ENCODE assay signal across 16 cellular contexts in the genomic region with DNA sequence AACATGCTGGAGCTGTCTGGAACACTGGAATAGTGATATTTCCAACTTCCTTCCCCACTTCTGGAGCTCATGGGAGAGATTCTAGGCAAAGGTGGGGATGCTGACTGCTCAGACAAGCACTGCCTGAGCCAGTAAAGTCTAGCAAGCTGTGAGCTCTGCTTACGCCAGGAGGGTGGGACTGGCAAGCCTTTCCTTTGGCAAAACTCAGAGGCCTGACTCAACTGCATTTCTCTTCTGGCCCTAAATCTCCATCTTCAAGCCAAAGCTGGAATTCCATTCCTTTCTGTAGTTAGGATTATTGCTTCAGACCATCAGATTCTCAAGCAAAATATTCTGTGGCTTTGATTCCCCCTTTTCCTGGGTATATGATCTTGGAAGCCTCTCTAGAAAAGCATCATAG. TPM values are rescaled to one million over a fixed set of nuclear protein-coding genes. Genes with fewer than 3 reads are reported as not detected.
DNase-seq lines count a peak whose midpoint lies in the region; ATAC-seq and TF ChIP-seq lines count a peak whose summit lies in the region.
"Had no signal": no experiment of that assay in that cellular context is flagged by ENCODE, and none has a peak within 500 bp of the region (broad histone marks: within the 10 kb centered on the region; RNA-seq: fewer than 3 reads in every experiment).

No MANE protein-coding gene starts in this region.

- H3K36me3 Mint-ChIP-seq in effector memory CD8-positive, alpha-beta T cell (ENCODE audit: insufficient read depth) = no peaks in the 10 kb centered on the region
- no peaks in the 10 kb centered on the region for H3K36me3 Mint-ChIP-seq in Calu3 (ENCODE audit: insufficient read depth, unreplicated experiment)
- H3K36me3 Mint-ChIP-seq: natural killer cell treated with Interleukin-12 subunit alpha and Interleukin-12 subunit beta and Interleukin-15 and Interleukin-18, amount 100 ng/mL, for 72 hours; type B pancreatic cell had no signal

- H3K4me1 Mint-ChIP-seq in effector memory CD8-positive, alpha-beta T cell (ENCODE audit: low read depth in 2 of 2) = no peaks in the 10 kb centered on the region
- no peaks in the 10 kb centered on the region for H3K4me1 Mint-ChIP-seq in Calu3 (ENCODE audit: low read depth, unreplicated experiment)

- H3K27me3 Mint-ChIP-seq in effector memory CD8-positive, alpha-beta T cell = peaks cover 19 to 42% of the 10 kb centered on the region in 2 donors
- peaks cover 28% of the 10 kb centered on the region for H3K27me3 Mint-ChIP-seq in Calu3 (ENCODE audit: unreplicated experiment)

- H3K9me3 ChIP-seq in lung (ENCODE audit: control insufficient read depth in 2 of 2, insufficient read depth in 1 of 2, low read length in 1 of 2) = no peaks in the 10 kb centered on the region
- H3K9me3 ChIP-seq in thoracic aorta = no peaks in the 10 kb centered on the region
- H3K9me3 ChIP-seq: BLaER1 had no signal

- BruUV-seq in Calu3 (replicated peaks; lab: Mats Ljungman, UMichigan) = no TSS peak

- DNase-seq in HL-60 (ENCODE audit: low read depth in 1 of 2, low spot score in 1 of 2) (no peak), fibroblast of gingiva (ENCODE audit: low read depth) (peak; percentile 79), lung (ENCODE audit: low spot score) (no peak), thoracic aorta (ENCODE audit: low spot score) (peak; percentile 17), RKO (ENCODE audit: low spot score) (no peak), NCI-H69 (lab: John Stamatoyannopoulos, UW) (no peak), Calu3 (no peak)
- DNase-seq in effector memory CD8-positive, alpha-beta T cell = no peak
- DNase-seq: activated B cell treated with CpG ODN at 0.5 μM for 24 hours; activated naive CD4-positive, alpha-beta T cell treated with Interleukin-2 at 50 U/mL for 16 hours; NCI-H1048; NCI-H774; retina had no signal

- H3K4me3 Mint-ChIP-seq in effector memory CD8-positive, alpha-beta T cell = no peak overlapping the region
- no peak overlapping the region for H3K4me3 Mint-ChIP-seq in Calu3 (ENCODE audit: low read depth, unreplicated experiment)
- H3K4me3 Mint-ChIP-seq: activated B cell treated with CpG ODN at 0.5 μM for 24 hours; natural killer cell treated with Interleukin-12 subunit alpha and Interleukin-12 subunit beta and Interleukin-15 and Interleukin-18, amount 100 ng/mL, for 72 hours; type B pancreatic cell had no signal

- H3K27ac ChIP-seq in HL-60 (replicated peaks) = peak overlapping the region; percentile 19; the same call in 1 of the 2 replicates
- no peak overlapping the region for H3K27ac ChIP-seq in lung (ENCODE audit: low read depth in 1 of 2, low read length in 1 of 2)
- peak overlapping the region; percentile 31 to 56 for H3K27ac ChIP-seq in thoracic aorta
- H3K27ac ChIP-seq: BLaER1 had no signal

- ATAC-seq in lung (ENCODE audit: insufficient read depth, low FRiP score) (peak; percentile 62), thoracic aorta (ENCODE audit: insufficient number of reproducible peaks, low FRiP score, low read depth) (peak; percentile 77)
- no peak for ATAC-seq in effector memory CD8-positive, alpha-beta T cell (replicated peaks)
- ATAC-seq: natural killer cell treated with Interleukin-12 subunit alpha and Interleukin-12 subunit beta and Interleukin-15 and Interleukin-18, amount 100 ng/mL, for 72 hours had no signal

- no peak for TF ChIP-seq CTCF in HL-60 (IDR thresholded peaks at IDR 0.05; ENCODE audit: insufficient read depth, low read length)
- TF ChIP-seq CTCF in lung (IDR thresholded peaks at IDR 0.05; ENCODE audit: control extremely low read depth, extremely low read depth) = no peak
- no peak for TF ChIP-seq CTCF in thoracic aorta (IDR thresholded peaks at IDR 0.05)
- TF ChIP-seq CTCF in Calu3 (IDR thresholded peaks at IDR 0.05; ENCODE audit: unreplicated experiment) = no peak

- no peaks in the 10 kb centered on the region for H3K27me3 ChIP-seq in HL-60 (ENCODE audit: insufficient read depth, poor library complexity, severe bottlenecking)
- H3K27me3 ChIP-seq in lung (ENCODE audit: control insufficient read depth, insufficient read depth) = no peaks in the 10 kb centered on the region
- no peaks in the 10 kb centered on the region for H3K27me3 ChIP-seq in thoracic aorta (replicated peaks; ENCODE audit: insufficient read depth)
- H3K27me3 ChIP-seq: BLaER1 had no signal

- no peaks in the 10 kb centered on the region for H3K36me3 ChIP-seq in lung (ENCODE audit: control insufficient read depth in 2 of 2, insufficient read depth in 2 of 2, low read length in 2 of 2)
- H3K36me3 ChIP-seq in thoracic aorta = no peaks in the 10 kb centered on the region
- H3K36me3 ChIP-seq: BLaER1 had no signal

- H3K4me3 ChIP-seq in HL-60 (replicated peaks; ENCODE audit: insufficient read depth, low read length) (no peak overlapping the region), lung (no peak overlapping the region), thoracic aorta (no peak overlapping the region)
- H3K4me3 ChIP-seq: BLaER1 had no signal

- 69 to 74% methylated on average over 1 of the region's 1 CpG for WGBS in lung, 2 donors

- intact Hi-C loops in Calu3 (cut with micrococcal nuclease; ENCODE audit: unreplicated experiment) = no loop called here

- H3K9me3 Mint-ChIP-seq in effector memory CD8-positive, alpha-beta T cell = no peaks in the 10 kb centered on the region
- H3K9me3 Mint-ChIP-seq in Calu3 (ENCODE audit: low read depth, unreplicated experiment) = no peaks in the 10 kb centered on the region
- H3K9me3 Mint-ChIP-seq: activated B cell treated with CpG ODN at 0.5 μM for 24 hours; natural killer cell treated with Interleukin-12 subunit alpha and Interleukin-12 subunit beta and Interleukin-15 and Interleukin-18, amount 100 ng/mL, for 72 hours had no signal

- H3K4me1 ChIP-seq in lung (ENCODE audit: control insufficient read depth in 2 of 2, insufficient read depth in 2 of 2, low read length in 2 of 2) (no peaks in the 10 kb centered on the region), thoracic aorta (ENCODE audit: control insufficient read depth in 1 of 2, low read depth in 2 of 2) (peaks cover 4 to 6% of the 10 kb centered on the region in 2 donors)

- H3K27ac Mint-ChIP-seq in effector memory CD8-positive, alpha-beta T cell = no peak overlapping the region
- H3K27ac Mint-ChIP-seq in Calu3 (ENCODE audit: unreplicated experiment) = no peak overlapping the region
- H3K27ac Mint-ChIP-seq: activated B cell treated with CpG ODN at 0.5 μM for 24 hours, type B pancreatic cell had no signal

- CTCF ChIA-PET in Calu3 (lab: Charles Lee) = interaction anchor here (1.8 kb wide), 1 partner anchor 15 kb away, joined by 5 read pairs; no protein-coding TSS in a partner anchor

RNA-seq across cellular contexts. Expression of gene EPB42, which starts 20.3 kb away (rescaled TPM):
- total RNA-seq in lung (10 to 100 TPM in 1 of 2 donors, under 1 TPM in 1; 0.18 to 11.1 TPM), thoracic aorta (not detected), Calu3 (2022) (not detected in 2 replicates)
- polyA plus RNA-seq in lung = under 1 TPM in 1 of 2 donors, not detected in 1; 0.03 TPM
- total RNA-seq: activated B cell treated with CpG ODN at 0.5 μM for 24 hours; natural killer cell treated with Interleukin-12 subunit alpha and Interleukin-12 subunit beta and Interleukin-15 and Interleukin-18, amount 100 ng/mL, for 72 hours had no signal

RNA-seq across cellular contexts. Expression of gene TGM5, which starts 25.6 kb away (rescaled TPM):
- total RNA-seq in lung (under 1 TPM in 1 of 2 donors, not detected in 1; 0.15 TPM), thoracic aorta (not detected), Calu3 (2022) (not detected in 2 replicates)
- polyA plus RNA-seq in lung = not detected

RNA-seq across cellular contexts. Expression of gene CCNDBP1, which starts 55.9 kb away (rescaled TPM):
- total RNA-seq in lung (10 to 100 TPM; 50.6 to 68.6 TPM), thoracic aorta (100 to 1,000 TPM in 1 of 2 donors, 10 to 100 TPM in 1; 61.5 to 153 TPM), Calu3 (2022) (13.7 and 15.8 TPM in 2 replicates)
- 10 to 100 TPM; 29.8 to 73.4 TPM for polyA plus RNA-seq in lung

Comparison
In these comparisons a context has a peak if more than half of its experiments do, and no peak if none do; other contexts are left out.
1. DNase-seq: peak in fibroblast of gingiva (single experiment) and thoracic aorta (single experiment); none in HL-60 (0 of 2), lung (single experiment), RKO (single experiment), effector memory CD8-positive, alpha-beta T cell (0 of 3), NCI-H69 (single experiment) and Calu3 (single experiment).
2. H3K27ac ChIP-seq: peak in HL-60 (single experiment) and thoracic aorta (2 of 2); none in lung (0 of 2).